ENCODE assay signal across 2 cellular contexts in the genomic region with DNA sequence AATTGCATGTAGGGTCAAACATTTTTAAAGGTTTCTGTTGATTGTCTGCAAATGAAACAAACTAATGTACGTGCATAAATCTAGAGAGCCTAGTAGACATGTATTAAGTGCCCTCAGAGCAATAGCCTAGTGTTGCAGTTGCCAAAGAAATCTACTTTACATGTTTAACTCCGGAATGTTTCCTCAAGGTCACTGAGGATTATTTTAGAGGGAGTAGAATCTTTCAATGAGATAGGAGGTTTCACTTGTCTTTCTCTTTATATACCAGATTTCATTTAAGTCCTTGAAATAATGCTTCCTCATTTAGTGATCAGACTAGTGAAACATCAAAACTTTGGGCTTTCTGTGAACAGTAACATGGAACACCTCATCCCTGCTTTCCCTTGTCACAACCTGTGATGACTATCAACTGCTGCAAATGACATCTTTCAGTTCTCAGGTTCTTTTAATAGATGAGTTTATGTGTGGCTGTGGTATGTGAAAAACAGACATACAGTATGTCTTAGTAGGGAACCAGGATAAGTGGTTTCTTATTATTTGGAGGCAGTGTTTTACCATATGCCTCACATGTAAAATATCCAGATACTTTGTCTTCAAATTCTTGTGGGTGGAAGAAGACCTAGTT.
TF ChIP-seq lines count a peak whose summit lies in the region.

No MANE protein-coding gene starts in this region.

TF ChIP-seq in IMR-90, 13 proteins besides CTCF, POLR2A, EP300 and RAD21:
- TF ChIP-seq MAZ (IDR thresholded peaks at IDR 0.05; ENCODE audit: borderline replicate concordance, low read depth, low read length), result no peak
- TF ChIP-seq CHD1 (IDR thresholded peaks at IDR 0.05; ENCODE audit: low read depth, low read length), result no peak
- TF ChIP-seq FOS (IDR thresholded peaks at IDR 0.05; ENCODE audit: low read depth, low read length), result no peak
- no peak for TF ChIP-seq MXI1 (IDR thresholded peaks at IDR 0.05; ENCODE audit: borderline replicate concordance, low read depth, low read length)
- TF ChIP-seq, protein P1, sequence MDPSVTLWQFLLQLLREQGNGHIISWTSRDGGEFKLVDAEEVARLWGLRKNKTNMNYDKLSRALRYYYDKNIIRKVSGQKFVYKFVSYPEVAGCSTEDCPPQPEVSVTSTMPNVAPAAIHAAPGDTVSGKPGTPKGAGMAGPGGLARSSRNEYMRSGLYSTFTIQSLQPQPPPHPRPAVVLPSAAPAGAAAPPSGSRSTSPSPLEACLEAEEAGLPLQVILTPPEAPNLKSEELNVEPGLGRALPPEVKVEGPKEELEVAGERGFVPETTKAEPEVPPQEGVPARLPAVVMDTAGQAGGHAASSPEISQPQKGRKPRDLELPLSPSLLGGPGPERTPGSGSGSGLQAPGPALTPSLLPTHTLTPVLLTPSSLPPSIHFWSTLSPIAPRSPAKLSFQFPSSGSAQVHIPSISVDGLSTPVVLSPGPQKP (IDR thresholded peaks at IDR 0.05; ENCODE audit: borderline replicate concordance, low read depth, low read length), result no peak
- TF ChIP-seq SMC3 (IDR thresholded peaks at IDR 0.05; ENCODE audit: low read depth, low read length), result no peak
- TF ChIP-seq, protein P2, sequence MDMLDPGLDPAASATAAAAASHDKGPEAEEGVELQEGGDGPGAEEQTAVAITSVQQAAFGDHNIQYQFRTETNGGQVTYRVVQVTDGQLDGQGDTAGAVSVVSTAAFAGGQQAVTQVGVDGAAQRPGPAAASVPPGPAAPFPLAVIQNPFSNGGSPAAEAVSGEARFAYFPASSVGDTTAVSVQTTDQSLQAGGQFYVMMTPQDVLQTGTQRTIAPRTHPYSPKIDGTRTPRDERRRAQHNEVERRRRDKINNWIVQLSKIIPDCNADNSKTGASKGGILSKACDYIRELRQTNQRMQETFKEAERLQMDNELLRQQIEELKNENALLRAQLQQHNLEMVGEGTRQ (IDR thresholded peaks at IDR 0.05; ENCODE audit: low read depth, low read length), result no peak

TF ChIP-seq in GM12878, 131 proteins besides CTCF, POLR2A, EP300 and RAD21:
- TF ChIP-seq CHD1 (IDR thresholded peaks at IDR 0.05; ENCODE audit: low read depth, low read length), result no peak
- TF ChIP-seq CHD4 (IDR thresholded peaks at IDR 0.05), result no peak
- no peak for TF ChIP-seq MXI1 (IDR thresholded peaks at IDR 0.05; ENCODE audit: low read depth, low read length)
- no peak for TF ChIP-seq YBX1 (IDR thresholded peaks at IDR 0.05)
- TF ChIP-seq, protein P3, sequence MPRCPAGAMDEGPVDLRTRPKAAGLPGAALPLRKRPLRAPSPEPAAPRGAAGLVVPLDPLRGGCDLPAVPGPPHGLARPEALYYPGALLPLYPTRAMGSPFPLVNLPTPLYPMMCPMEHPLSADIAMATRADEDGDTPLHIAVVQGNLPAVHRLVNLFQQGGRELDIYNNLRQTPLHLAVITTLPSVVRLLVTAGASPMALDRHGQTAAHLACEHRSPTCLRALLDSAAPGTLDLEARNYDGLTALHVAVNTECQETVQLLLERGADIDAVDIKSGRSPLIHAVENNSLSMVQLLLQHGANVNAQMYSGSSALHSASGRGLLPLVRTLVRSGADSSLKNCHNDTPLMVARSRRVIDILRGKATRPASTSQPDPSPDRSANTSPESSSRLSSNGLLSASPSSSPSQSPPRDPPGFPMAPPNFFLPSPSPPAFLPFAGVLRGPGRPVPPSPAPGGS (IDR thresholded peaks at IDR 0.05; ENCODE audit: borderline replicate concordance, insufficient read depth, low read depth, low read length, poor library complexity, severe bottlenecking), result no peak
- TF ChIP-seq GATAD2B (conservative IDR thresholded peaks at IDR 0.05; ENCODE audit: low read depth), result no peak
- no peak for TF ChIP-seq ESRRA (IDR thresholded peaks at IDR 0.05; ENCODE audit: low read length)
- no peak for TF ChIP-seq SIN3A (IDR thresholded peaks at IDR 0.05; ENCODE audit: low read depth, low read length)
